In the genomic region with DNA sequence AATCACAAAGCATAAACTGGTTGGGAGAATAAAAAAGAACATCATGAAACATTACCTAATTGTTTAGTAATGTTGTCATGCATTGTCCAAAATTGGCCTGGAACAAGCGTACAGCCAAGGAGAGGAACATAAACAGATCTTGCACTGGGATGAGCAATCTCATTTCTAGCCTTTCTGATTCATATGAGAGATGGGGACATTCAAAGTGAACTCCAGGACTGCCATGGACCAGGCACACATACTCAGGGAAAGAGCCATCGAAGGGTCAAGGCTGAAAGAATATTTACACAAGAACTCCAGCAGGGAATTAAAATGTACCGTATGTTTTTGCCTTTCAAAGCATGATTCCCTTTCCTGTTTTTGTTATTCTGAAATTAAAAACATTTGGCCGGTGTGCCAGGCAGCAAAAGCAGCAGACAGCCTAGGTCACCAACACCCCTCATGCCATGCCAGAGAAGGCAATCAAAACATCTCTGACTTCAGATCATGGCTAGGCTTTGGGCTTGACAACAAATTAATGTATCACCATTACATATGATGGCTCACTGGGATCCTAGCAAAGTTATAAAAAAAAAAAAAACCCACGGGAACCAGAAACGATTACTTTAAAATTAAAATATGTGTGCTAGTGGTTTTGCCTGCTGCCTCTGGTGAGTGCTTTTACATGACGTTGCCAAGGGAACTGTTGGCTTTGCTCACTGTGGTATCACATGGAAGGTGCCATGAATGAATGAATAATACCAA, we compare ENCODE assay signal across 10 cellular contexts.
DNase-seq lines count a peak whose midpoint lies in the region; ATAC-seq, FAIRE-seq and TF ChIP-seq lines count a peak whose summit lies in the region.
"Had no signal": no experiment of that assay in that cellular context is flagged by ENCODE, and none has a peak within 500 bp of the region (broad histone marks: within the 10 kb centered on the region; RNA-seq: fewer than 3 reads in every experiment).

No MANE protein-coding gene starts in this region.

- H4K20me1 ChIP-seq in astrocyte (ENCODE audit: insufficient read depth, low read length) = no peaks in the 10 kb centered on the region

- FAIRE-seq in astrocyte (lab: Jason Lieb, UNC) = peak; percentile 69

- H3K4me2 ChIP-seq in astrocyte (ENCODE audit: low read length) = peak overlapping the region; percentile 47

- peak; percentile 68 for DNase-seq in Daoy (ENCODE audit: low read depth)
- peak; percentile 86 for DNase-seq in astrocyte (ENCODE audit: low read depth)
- no peak for DNase-seq in heart left ventricle
- peak; percentile 21 to 56 for DNase-seq in psoas muscle
- DNase-seq in NCI-H345 treated with DMSO at 0.1 percent for 48 hours (lab: John Stamatoyannopoulos, UW; ENCODE audit: unreplicated experiment) = no peak
- DNase-seq in NCI-H1048 (lab: John Stamatoyannopoulos, UW) = no peak
- DNase-seq: activated B cell treated with CpG ODN at 0.5 μM for 24 hours, midbrain had no signal

- no peaks in the 10 kb centered on the region for H3K36me3 ChIP-seq in astrocyte (ENCODE audit: insufficient read depth, low read length)
- peaks cover 0 to 32% (median 6%) of the 10 kb centered on the region in 9 donors for H3K36me3 ChIP-seq in heart left ventricle
- H3K36me3 ChIP-seq in psoas muscle (ENCODE audit: insufficient read depth in 1 of 2, low read depth in 1 of 2) = peaks cover 0 to 9% of the 10 kb centered on the region in 2 donors

- peaks cover 4% of the 10 kb centered on the region for H3K9me3 Mint-ChIP-seq in astrocyte (ENCODE audit: unreplicated experiment)
- H3K9me3 Mint-ChIP-seq: activated B cell treated with CpG ODN at 0.5 μM for 24 hours had no signal

- no peak overlapping the region for H2AFZ ChIP-seq in astrocyte (ENCODE audit: low read depth, low read length)

- intact Hi-C loops in heart left ventricle (cut with DNase I) (loop anchor here in 1 of 10 donors (10.0 kb wide), 1 partner anchor 61 kb away; no protein-coding TSS in a partner anchor), psoas muscle (cut with DNase I) (no loop called here)

- H3K79me2 ChIP-seq in astrocyte (ENCODE audit: insufficient read depth, low read length) = no peaks in the 10 kb centered on the region

- H3K27ac ChIP-seq in astrocyte (ENCODE audit: low read depth, low read length) (peak overlapping the region; percentile 5), heart left ventricle (peak overlapping the region; percentile 55 to 92 (median 78)), psoas muscle (peak overlapping the region; percentile 77)

- H3K36me3 Mint-ChIP-seq in astrocyte (ENCODE audit: low read depth, unreplicated experiment) = no peaks in the 10 kb centered on the region

- no peak for TF ChIP-seq CTCF in astrocyte (IDR thresholded peaks at IDR 0.05; ENCODE audit: insufficient read depth, low read depth, low read length)
- no peak for TF ChIP-seq CTCF in heart left ventricle (IDR thresholded peaks at IDR 0.05)
- TF ChIP-seq CTCF in psoas muscle (IDR thresholded peaks at IDR 0.05) = no peak

- H3K4me3 Mint-ChIP-seq in astrocyte (ENCODE audit: unreplicated experiment) = no peak overlapping the region
- H3K4me3 Mint-ChIP-seq: activated B cell treated with CpG ODN at 0.5 μM for 24 hours had no signal

- TF ChIP-seq POLR2A in heart left ventricle (IDR thresholded peaks at IDR 0.05) = no peak

- ATAC-seq in heart left ventricle (peak; percentile 83 to 94 (median 88)), psoas muscle (peak; percentile 80 to 93 (median 92)), HG02763 (IDR thresholded peaks at IDR 0.05; ENCODE audit: unreplicated experiment) (no peak), GM18909 (IDR thresholded peaks at IDR 0.05; ENCODE audit: poor library complexity, unreplicated experiment) (no peak)

- no peak overlapping the region for H3K27ac Mint-ChIP-seq in astrocyte (ENCODE audit: unreplicated experiment)
- H3K27ac Mint-ChIP-seq: activated B cell treated with CpG ODN at 0.5 μM for 24 hours had no signal

- H3K27me3 ChIP-seq in astrocyte (ENCODE audit: insufficient read depth, low read length) (no peaks in the 10 kb centered on the region), heart left ventricle (no peaks in the 10 kb centered on the region), psoas muscle (ENCODE audit: insufficient read depth in 3 of 3, low read length in 2 of 3) (no peaks in the 10 kb centered on the region)

- peaks cover 2% of the 10 kb centered on the region for H3K27me3 Mint-ChIP-seq in astrocyte (ENCODE audit: low read depth, unreplicated experiment)

- WGBS in heart left ventricle, 4 donors = 36 to 45% (median 40%) methylated on average over 7 of the region's 7 CpGs
- WGBS in psoas muscle, 3 donors = 10 to 21% (median 16%) methylated on average over 7 of the region's 7 CpGs

- H3K4me1 Mint-ChIP-seq in astrocyte (ENCODE audit: low read depth, unreplicated experiment) = peaks cover 8% of the 10 kb centered on the region
- H3K4me1 Mint-ChIP-seq: activated B cell treated with CpG ODN at 0.5 μM for 24 hours had no signal

- H3K4me1 ChIP-seq in astrocyte (ENCODE audit: insufficient read depth, low read length) (peaks cover 16% of the 10 kb centered on the region), heart left ventricle (peaks cover 0 to 58% (median 36%) of the 10 kb centered on the region in 12 donors), psoas muscle (peaks cover 37% of the 10 kb centered on the region)

- no peak overlapping the region for H3K4me3 ChIP-seq in astrocyte (ENCODE audit: insufficient read depth, low read depth, low read length)
- no peak overlapping the region for H3K4me3 ChIP-seq in heart left ventricle
- H3K4me3 ChIP-seq in psoas muscle = no peak overlapping the region

- peak overlapping the region; percentile 14 for H3K9ac ChIP-seq in astrocyte (ENCODE audit: low read length)

- H3K9me3 ChIP-seq in astrocyte (ENCODE audit: insufficient read depth, low read depth, low read length) = no peaks in the 10 kb centered on the region
- no peaks in the 10 kb centered on the region for H3K9me3 ChIP-seq in heart left ventricle
- no peaks in the 10 kb centered on the region for H3K9me3 ChIP-seq in psoas muscle

Comparison
In these comparisons a context has a peak if more than half of its experiments do, and no peak if none do; other contexts are left out.
1. DNase-seq: peak in Daoy (single experiment), astrocyte (single experiment) and psoas muscle (2 of 2); none in heart left ventricle (0 of 5), NCI-H345 treated with DMSO at 0.1 percent for 48 hours (single experiment) and NCI-H1048 (single experiment).
2. H3K27ac ChIP-seq: peak in every context shown above with its lines; median percentile 78 in heart left ventricle; 77 in psoas muscle; 5 in astrocyte.
3. ATAC-seq: peak in heart left ventricle (4 of 4) and psoas muscle (4 of 4); none in HG02763 (single experiment) and GM18909 (single experiment).